Comparison of ENCODE assay signal across 8 cellular contexts in genomic region chrX:45850197-45850774, GRCh38.
DNase-seq lines count a peak whose midpoint lies in the region; ATAC-seq and TF ChIP-seq lines count a peak whose summit lies in the region.

No MANE protein-coding gene starts in this region.

- no peak overlapping the region for H3K27ac ChIP-seq in tibial artery

- no peak for TF ChIP-seq CTCF in choroid plexus epithelial cell (conservative IDR thresholded peaks at IDR 0.05; ENCODE audit: low read depth, low read length)
- no peak for TF ChIP-seq CTCF in tibial artery (IDR thresholded peaks at IDR 0.05)

- no peaks in the 10 kb centered on the region for H3K9me3 ChIP-seq in mononuclear cell (ENCODE audit: low read depth, low read length)
- H3K9me3 ChIP-seq in tibial artery, result no peaks in the 10 kb centered on the region

- intact Hi-C loops in tibial artery (cut with DNase I; ENCODE audit: low total_unique reads) (no loop called here), posterior vena cava (cut with DNase I) (no loop called here)

- H3K36me3 ChIP-seq in tibial artery, result no peaks in the 10 kb centered on the region

- peak; percentile 55 for DNase-seq in SW480 (ENCODE audit: low spot score)
- peak; percentile 23 for DNase-seq in choroid plexus epithelial cell (ENCODE audit: low read depth)
- no peak for DNase-seq in tibial artery
- DNase-seq in retina, result no peak
- DNase-seq in posterior vena cava (ENCODE audit: low spot score), result no peak

- ATAC-seq in GM21717 (IDR thresholded peaks at IDR 0.05; ENCODE audit: unreplicated experiment), result peak; percentile 8
- ATAC-seq in HG03095 (IDR thresholded peaks at IDR 0.05; ENCODE audit: unreplicated experiment), result no peak

- H3K4me3 ChIP-seq in choroid plexus epithelial cell (ENCODE audit: low read depth, low read length), result peak overlapping the region; percentile 68
- H3K4me3 ChIP-seq in mononuclear cell (ENCODE audit: low read length), result peak overlapping the region; percentile 40
- H3K4me3 ChIP-seq in tibial artery, result peak overlapping the region; percentile 62 to 72

- H3K27me3 ChIP-seq in mononuclear cell (ENCODE audit: insufficient read depth, low read length) (no peaks in the 10 kb centered on the region), tibial artery (no peaks in the 10 kb centered on the region)

- H3K4me1 ChIP-seq in mononuclear cell (ENCODE audit: insufficient read depth, low read length) (peaks cover 7% of the 10 kb centered on the region), tibial artery (no peaks in the 10 kb centered on the region)

Comparison
In these comparisons a context has a peak if more than half of its experiments do, and no peak if none do; other contexts are left out.
1. DNase-seq: peak in SW480 (single experiment) and choroid plexus epithelial cell (single experiment); none in tibial artery (0 of 2), retina (single experiment) and posterior vena cava (single experiment).
2. Peak in every context shown above with its lines, with median percentiles within 50 percentile points of each other: H3K4me3 ChIP-seq.